11 cellular contexts compared by ENCODE assay signal in genomic region chr4:30722092-30722915, GRCh38. TPM values are rescaled to one million over a fixed set of nuclear protein-coding genes. Genes with fewer than 3 reads are reported as not detected.
DNase-seq lines count a peak whose midpoint lies in the region; ATAC-seq, FAIRE-seq and TF ChIP-seq lines count a peak whose summit lies in the region.
"Had no signal": no experiment of that assay in that cellular context is flagged by ENCODE, and none has a peak within 500 bp of the region (broad histone marks: within the 10 kb centered on the region; RNA-seq: fewer than 3 reads in every experiment).

No MANE protein-coding gene starts in this region.

- no peaks in the 10 kb centered on the region for H3K9me3 ChIP-seq in cardiac muscle cell (ENCODE audit: low read depth)
- H3K9me3 ChIP-seq in aorta (ENCODE audit: control insufficient read depth, low read length) = no peaks in the 10 kb centered on the region

- H3K36me3 ChIP-seq in cardiac muscle cell = no peaks in the 10 kb centered on the region
- no peaks in the 10 kb centered on the region for H3K36me3 ChIP-seq in aorta (ENCODE audit: control insufficient read depth in 1 of 2, insufficient read depth in 2 of 2, low read length in 1 of 2)

- peaks cover 3% of the 10 kb centered on the region for H3K36me3 Mint-ChIP-seq in neural crest cell (ENCODE audit: low read depth)
- H3K36me3 Mint-ChIP-seq in effector memory CD8-positive, alpha-beta T cell (ENCODE audit: insufficient read depth) = peaks cover 3% of the 10 kb centered on the region
- H3K36me3 Mint-ChIP-seq: CD4-positive, CD25-positive, alpha-beta regulatory T cell had no signal

- H3K4me1 ChIP-seq in cardiac muscle cell (ENCODE audit: low read depth) (peaks cover 7% of the 10 kb centered on the region), aorta (ENCODE audit: control insufficient read depth in 1 of 2, insufficient read depth in 2 of 2, low read length in 2 of 2) (peaks cover 0 to under 1% of the 10 kb centered on the region in 2 donors)

- no peak overlapping the region for H3K27ac Mint-ChIP-seq in neural crest cell (ENCODE audit: unreplicated experiment)
- H3K27ac Mint-ChIP-seq in effector memory CD8-positive, alpha-beta T cell = no peak overlapping the region
- H3K27ac Mint-ChIP-seq: CD4-positive, CD25-positive, alpha-beta regulatory T cell had no signal

- H3K4me1 Mint-ChIP-seq in neural crest cell = peaks cover 46% of the 10 kb centered on the region
- peaks cover 5 to 8% of the 10 kb centered on the region in 2 donors for H3K4me1 Mint-ChIP-seq in effector memory CD8-positive, alpha-beta T cell (ENCODE audit: low read depth in 2 of 2)

- WGBS in aorta, 2 donors = 1% methylated on average over 86 to 95 of the region's 95 CpGs

- no peak for TF ChIP-seq POLR2A in GM12891 (IDR thresholded peaks at IDR 0.05; ENCODE audit: low read depth, low read length)

- intact Hi-C loops in Right ventricle myocardium inferior (cut with DNase I) = loop anchor here (10.0 kb wide), 2 partner anchors 222 to 372 kb away; no protein-coding TSS in a partner anchor
- intact Hi-C loops in aorta (cut with DNase I) = loop anchor here (5.0 to 10.0 kb wide), 6 partner anchors 52 to 365 kb away; no protein-coding TSS in a partner anchor

- ATAC-seq in Right ventricle myocardium inferior (no peak), aorta (ENCODE audit: low FRiP score) (no peak), HG03045 (IDR thresholded peaks at IDR 0.05; ENCODE audit: unreplicated experiment) (no peak)
- no peak for ATAC-seq in effector memory CD8-positive, alpha-beta T cell (replicated peaks)

- DNase-seq in cardiac muscle cell (ENCODE audit: low read depth in 1 of 2, low spot score in 1 of 2) = no peak
- no peak for DNase-seq in Right ventricle myocardium inferior (ENCODE audit: missing footprints)
- no peak for DNase-seq in fibroblast of the aortic adventitia (ENCODE audit: low read depth)
- DNase-seq in neural crest cell (ENCODE audit: low read depth, low spot score) = no peak
- peak; percentile 46 to 78 for DNase-seq in aorta
- no peak for DNase-seq in effector memory CD8-positive, alpha-beta T cell
- no peak for DNase-seq in GM12891 (ENCODE audit: insufficient read length, low spot score)
- DNase-seq: CD4-positive, CD25-positive, alpha-beta regulatory T cell; NCI-H2171; T-helper 9 cell had no signal

- H3K27ac ChIP-seq in cardiac muscle cell (peak overlapping the region; percentile 67), aorta (ENCODE audit: low read depth in 1 of 2, low read length in 2 of 2) (peak overlapping the region; percentile 14 to 34)

- H3K4me3 Mint-ChIP-seq in neural crest cell = peak overlapping the region; percentile 87
- H3K4me3 Mint-ChIP-seq in effector memory CD8-positive, alpha-beta T cell = no peak overlapping the region

- H3K4me3 ChIP-seq in cardiac muscle cell (peak overlapping the region; percentile 92), fibroblast of the aortic adventitia (ENCODE audit: low read depth, low read length) (peak overlapping the region; percentile 88), aorta (ENCODE audit: low read length in 2 of 2) (peak overlapping the region; percentile 92 to 95)

- H3K9me3 Mint-ChIP-seq in neural crest cell = no peaks in the 10 kb centered on the region
- peaks cover 0 to 2% of the 10 kb centered on the region in 2 donors for H3K9me3 Mint-ChIP-seq in effector memory CD8-positive, alpha-beta T cell

- no peak for FAIRE-seq in GM12891 (lab: Jason Lieb, UNC)

- peaks cover 66% of the 10 kb centered on the region for H3K27me3 Mint-ChIP-seq in neural crest cell (ENCODE audit: low read depth)
- peaks cover 24 to 50% of the 10 kb centered on the region in 2 donors for H3K27me3 Mint-ChIP-seq in effector memory CD8-positive, alpha-beta T cell

- no peak for TF ChIP-seq CTCF in cardiac muscle cell (IDR thresholded peaks at IDR 0.05; ENCODE audit: low read depth, low read length)
- no peak for TF ChIP-seq CTCF in fibroblast of the aortic adventitia (IDR thresholded peaks at IDR 0.05; ENCODE audit: insufficient read depth, low read length)
- TF ChIP-seq CTCF in neural crest cell (conservative IDR thresholded peaks at IDR 0.05) = peak; percentile 16

- H3K27me3 ChIP-seq in cardiac muscle cell (no peaks in the 10 kb centered on the region), aorta (ENCODE audit: control insufficient read depth in 1 of 2, insufficient read depth in 2 of 2, low read length in 1 of 2) (no peaks in the 10 kb centered on the region)

TF ChIP-seq in GM12891, 5 proteins besides CTCF, POLR2A, EP300 and RAD21:
- no peak for TF ChIP-seq PAX5 (IDR thresholded peaks at IDR 0.05; ENCODE audit: insufficient read depth, low read length, severe bottlenecking)
- TF ChIP-seq POLR2AphosphoS5 (IDR thresholded peaks at IDR 0.05; ENCODE audit: low read depth, low read length) = no peak
- no peak for TF ChIP-seq POU2F2 (IDR thresholded peaks at IDR 0.05; ENCODE audit: low read depth, low read length)
- no peak for TF ChIP-seq SPI1 (IDR thresholded peaks at IDR 0.05; ENCODE audit: low read depth, low read length)
- TF ChIP-seq TAF1 (IDR thresholded peaks at IDR 0.05; ENCODE audit: low read depth, low read length) = no peak

RNA-seq across cellular contexts. Expression of gene PCDH7, which starts 2.1 kb away (rescaled TPM):
- total RNA-seq in cardiac muscle cell (146 and 206 TPM in 2 replicates), Right ventricle myocardium inferior (21.7 TPM), fibroblast of the aortic adventitia (ENCODE audit: low replicate concordance) (63.0 and 172 TPM in 2 replicates), neural crest cell (6.8 and 8.0 TPM in 2 replicates), aorta (100 to 1,000 TPM; 157 to 232 TPM)
- polyA plus RNA-seq in cardiac muscle cell (56.2 and 79.7 TPM in 2 replicates), aorta (10 to 100 TPM; 24.9 to 46.6 TPM)
- polyA plus RNA-seq in GM12891 (2012; ENCODE audit: low read depth, missing spikeins) = not detected
- total RNA-seq: CD4-positive, CD25-positive, alpha-beta regulatory T cell had no signal
- polyA plus RNA-seq: CD4-positive, CD25-positive, alpha-beta regulatory T cell had no signal

Comparison
In these comparisons a context has a peak if more than half of its experiments do, and no peak if none do; other contexts are left out.
1. DNase-seq: peak in aorta (2 of 2); none in cardiac muscle cell (0 of 2), Right ventricle myocardium inferior (single experiment), fibroblast of the aortic adventitia (single experiment), neural crest cell (single experiment), effector memory CD8-positive, alpha-beta T cell (0 of 3) and GM12891 (single experiment).
2. Peak in every context shown above with its lines, with median percentiles within 50 percentile points of each other: H3K4me3 ChIP-seq.